In genomic region chr2:14423145-14423906, GRCh38 we compare ENCODE assay signal across 1 cellular context.
TF ChIP-seq lines count a peak whose summit lies in the region.

No MANE protein-coding gene starts in this region.

TF ChIP-seq in HepG2, 621 proteins besides CTCF, POLR2A, EP300 and RAD21 (continued from another document):
- TF ChIP-seq ZNF10 (CRISPR knock-in tag; IDR thresholded peaks at IDR 0.05; ENCODE audit: borderline replicate concordance, low read depth): no peak
- TF ChIP-seq ZBTB33 (CRISPR knock-in tag; IDR thresholded peaks at IDR 0.05): no peak
- no peak for TF ChIP-seq BCL6 (CRISPR knock-in tag; IDR thresholded peaks at IDR 0.05)
- TF ChIP-seq GMEB1 (CRISPR knock-in tag; IDR thresholded peaks at IDR 0.05; ENCODE audit: borderline replicate concordance): no peak
- no peak for TF ChIP-seq ZNF703 (CRISPR knock-in tag; IDR thresholded peaks at IDR 0.05; ENCODE audit: borderline replicate concordance)
- TF ChIP-seq ZNF777 (CRISPR knock-in tag; IDR thresholded peaks at IDR 0.05): no peak
- TF ChIP-seq ARHGAP35 (CRISPR knock-in tag; IDR thresholded peaks at IDR 0.05; ENCODE audit: borderline replicate concordance): no peak
